9 cellular contexts compared by ENCODE assay signal in the genomic region with DNA sequence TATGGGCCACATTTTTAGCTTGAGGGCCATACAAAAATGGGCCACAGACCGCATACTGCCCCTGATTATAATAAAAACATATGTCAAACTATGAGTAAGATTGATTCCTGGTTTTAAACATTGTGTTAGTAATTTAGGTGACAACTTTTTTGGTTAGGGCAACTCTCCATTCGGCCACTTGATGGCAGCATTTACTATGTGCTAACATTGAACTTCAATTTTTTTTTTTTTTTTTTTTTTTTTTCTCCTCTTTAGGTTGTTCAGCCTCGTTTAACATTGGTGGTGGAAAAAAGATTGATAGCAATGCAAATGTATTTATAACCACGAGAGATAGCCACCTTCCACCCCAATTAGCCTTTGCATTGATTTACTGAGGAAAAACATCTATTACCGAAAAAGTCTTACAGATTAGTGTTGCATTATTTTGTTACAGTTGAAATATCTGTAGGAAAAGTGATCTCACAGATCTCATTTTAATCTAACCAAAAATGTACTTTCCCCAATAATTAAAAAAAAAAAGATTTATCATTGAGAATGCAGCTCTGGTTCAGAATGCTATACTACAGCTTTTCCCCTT.
A peak's percentile ranks its signal among the peaks of the same experiment; 100 is the strongest.
DNase-seq lines count a peak whose midpoint lies in the region; ATAC-seq, FAIRE-seq and TF ChIP-seq lines count a peak whose summit lies in the region.
"Had no signal": no experiment of that assay in that cellular context is flagged by ENCODE, and none has a peak within 500 bp of the region (broad histone marks: within the 10 kb centered on the region; RNA-seq: fewer than 3 reads in every experiment).

No MANE protein-coding gene starts in this region.

- H3K36me3 ChIP-seq in keratinocyte (ENCODE audit: control insufficient read depth in 2 of 2, extremely low read depth in 1 of 2, insufficient read depth in 2 of 2, low read length in 2 of 2) = no peaks in the 10 kb centered on the region

- H3K27ac ChIP-seq in keratinocyte (ENCODE audit: control insufficient read depth, insufficient read depth, low read length) = no peak overlapping the region
- H3K27ac ChIP-seq: epithelial cell of prostate had no signal

- no peaks in the 10 kb centered on the region for H3K9me1 ChIP-seq in keratinocyte (ENCODE audit: control insufficient read depth, extremely low read depth, insufficient read depth, low read length)

- peaks cover 31% of the 10 kb centered on the region for H3K4me1 Mint-ChIP-seq in brain

- H3K4me3 ChIP-seq in keratinocyte (ENCODE audit: control insufficient read depth in 2 of 3, extremely low read depth in 1 of 3, insufficient read depth in 2 of 3, low read depth in 1 of 3, low read length in 3 of 3) = no peak overlapping the region

- H2AFZ ChIP-seq in keratinocyte (ENCODE audit: control insufficient read depth, low read length) = no peak overlapping the region

- DNase-seq in A172 (ENCODE audit: low spot score) = peak; percentile 49
- DNase-seq in GM10266 (ENCODE audit: extremely low spot score) = peak; percentile 28
- peak; percentile 64 for DNase-seq in LoVo (ENCODE audit: low spot score)
- DNase-seq in SHP77 (lab: John Stamatoyannopoulos, UW) = peak; percentile 30 to 42
- DNase-seq in keratinocyte (ENCODE audit: low read depth, low spot score) = no peak
- peak; percentile 2 for DNase-seq in stimulated activated CD4-positive, alpha-beta T cell treated with anti-CD3 and anti-CD28 coated beads, Interleukin-2, amount 100 ng/mL, for 4 hours (ENCODE audit: low read depth)

- dilution Hi-C loops in keratinocyte (cut with MboI; ENCODE audit: extremely low pct_ligation_motif_present, low sequenced_read_pairs) = no loop called here

- H3K9ac ChIP-seq in keratinocyte (ENCODE audit: control insufficient read depth, extremely low read depth, insufficient read depth, low read length) = no peak overlapping the region

- H3K4me3 Mint-ChIP-seq in brain = peak overlapping the region in 2 of 5 experiments; percentile 22 to 42

- peaks cover 13 to 30% (median 14%) of the 10 kb centered on the region in 5 experiments for H3K9me3 Mint-ChIP-seq in brain

- H3K4me1 ChIP-seq in keratinocyte (ENCODE audit: control insufficient read depth, extremely low read depth, insufficient read depth, low read length) = peaks cover 3% of the 10 kb centered on the region

- H3K9me3 ChIP-seq in keratinocyte (ENCODE audit: control insufficient read depth, low read depth, low read length) = no peaks in the 10 kb centered on the region

- peak overlapping the region in 2 of 5 experiments; percentile 1 to 7 for H3K27ac Mint-ChIP-seq in brain

- H4K20me1 ChIP-seq in keratinocyte (ENCODE audit: control insufficient read depth, extremely low read depth, insufficient read depth, low read length) = no peaks in the 10 kb centered on the region

- peaks cover 6% of the 10 kb centered on the region for H3K27me3 Mint-ChIP-seq in brain

- peaks cover 4% of the 10 kb centered on the region for H3K36me3 Mint-ChIP-seq in brain

- H3K27me3 ChIP-seq in keratinocyte (ENCODE audit: control insufficient read depth, extremely low read depth, insufficient read depth, low read length) = no peaks in the 10 kb centered on the region

- ATAC-seq in GM21390 (IDR thresholded peaks at IDR 0.05; ENCODE audit: unreplicated experiment) = no peak

- FAIRE-seq in keratinocyte (lab: Jason Lieb, UNC) = peak; percentile 32

- no peak overlapping the region for H3K4me2 ChIP-seq in keratinocyte (ENCODE audit: control insufficient read depth, extremely low read depth, insufficient read depth, low read depth, low read length)

- TF ChIP-seq CTCF in GM10266 (IDR thresholded peaks at IDR 0.05; ENCODE audit: control insufficient read depth, insufficient read depth, low read depth, missing control alignments) (peak; percentile 70), brain (conservative IDR thresholded peaks at IDR 0.05) (peak; percentile 77 to 86), keratinocyte (optimal IDR thresholded peaks at IDR 0.05 in 1 of 3, IDR thresholded peaks at IDR 0.05 in 1 of 3, conservative IDR thresholded peaks at IDR 0.05 in 1 of 3; ENCODE audit: extremely low read depth in 1 of 3, insufficient read depth in 2 of 3, low read length in 3 of 3) (peak in 2 of 3 experiments; percentile 58 to 60)

- H3K79me2 ChIP-seq in keratinocyte (ENCODE audit: control insufficient read depth, insufficient read depth, low read length) = no peaks in the 10 kb centered on the region
